25 cellular contexts compared by ENCODE assay signal in genomic region chr3:40925228-40925627, GRCh38.
"Had no signal": no experiment of that assay in that cellular context is flagged by ENCODE, and none has a peak within 500 bp of the region (broad histone marks: within the 10 kb centered on the region; RNA-seq: fewer than 3 reads in every experiment).

No MANE protein-coding gene starts in this region.

- H3K36me3 ChIP-seq: brain microvascular endothelial cell, left ventricle myocardium inferior, pancreas, prostate gland, suprapubic skin, tibial artery had no signal

- H3K4me3 ChIP-seq: coronary artery, dorsolateral prefrontal cortex, left ventricle myocardium inferior, lung, mucosa of descending colon, pancreas, prostate gland, suprapubic skin, tibial artery had no signal

- H3K27me3 ChIP-seq: brain microvascular endothelial cell, dorsolateral prefrontal cortex, pancreas, suprapubic skin, tibial artery had no signal

- H3K9me3 ChIP-seq: mucosa of descending colon, pancreas, prostate gland, suprapubic skin, tibial artery had no signal

- DNase-seq: activated CD4-positive, alpha-beta memory T cell treated with anti-CD3 and anti-CD28 coated beads, Interleukin-2, amount 10 ng/mL, durations not matched to agents 7 days and 5 days; activated CD4-positive, alpha-beta T cell treated with anti-CD3 and anti-CD28 coated beads for 1 hour; activated CD4-positive, alpha-beta T cell treated with anti-CD3 and anti-CD28 coated beads, Interleukin-2, amount 10 ng/mL, durations not matched to agents 7 days and 5 days; activated CD8-positive, alpha-beta memory T cell treated with anti-CD3 and anti-CD28 coated beads, Interleukin-2, amount 50 U/mL, for 48 hours; activated gamma-delta T cell; activated naive CD4-positive, alpha-beta T cell treated with anti-CD3 and anti-CD28 coated beads, Interleukin-2, amount 10 ng/mL, durations not matched to agents 7 days and 5 days; activated naive CD8-positive, alpha-beta T cell treated with anti-CD3 and anti-CD28 coated beads, Interleukin-2, amount 10 ng/mL, durations not matched to agents 7 days and 5 days; activated T-cell treated with anti-CD3 and anti-CD28 coated beads, Interleukin-2, amount 50 U/mL, for 24 hours; brain microvascular endothelial cell; effector memory CD4-positive, alpha-beta T cell; erythroblast; left ventricle myocardium inferior; mucosa of descending colon; pancreas; stimulated activated CD4-positive, alpha-beta T cell treated with anti-CD3 and anti-CD28 coated beads, Interleukin-15, amount 100 ng/mL, for 24 hours; stimulated activated CD4-positive, alpha-beta T cell treated with anti-CD3 and anti-CD28 coated beads, Interleukin-2, amount 100 ng/mL, for 24 hours; stimulated activated naive B cell treated with anti-CD40 and anti-IgM and Interleukin-4, amounts not matched to agents 10 μg/mL and 1 μg/mL and 100 μg/mL, for 72 hours; T-helper 9 cell; tibial artery had no signal

- H3K4me1 ChIP-seq: left ventricle myocardium inferior, prostate gland, suprapubic skin had no signal

- ATAC-seq: natural killer cell treated with Interleukin-12 subunit alpha and Interleukin-12 subunit beta and Interleukin-15 and Interleukin-18, amount 100 ng/mL, for 72 hours; stimulated activated naive B cell treated with anti-CD40 and anti-IgM and Interleukin-4, amounts not matched to agents 10 μg/mL and 1 μg/mL and 100 μg/mL, for 72 hours had no signal

- H3K27ac ChIP-seq: brain microvascular endothelial cell, coronary artery, dorsolateral prefrontal cortex, left ventricle myocardium inferior, prostate gland, suprapubic skin, tibial artery had no signal
